In the genomic region with DNA sequence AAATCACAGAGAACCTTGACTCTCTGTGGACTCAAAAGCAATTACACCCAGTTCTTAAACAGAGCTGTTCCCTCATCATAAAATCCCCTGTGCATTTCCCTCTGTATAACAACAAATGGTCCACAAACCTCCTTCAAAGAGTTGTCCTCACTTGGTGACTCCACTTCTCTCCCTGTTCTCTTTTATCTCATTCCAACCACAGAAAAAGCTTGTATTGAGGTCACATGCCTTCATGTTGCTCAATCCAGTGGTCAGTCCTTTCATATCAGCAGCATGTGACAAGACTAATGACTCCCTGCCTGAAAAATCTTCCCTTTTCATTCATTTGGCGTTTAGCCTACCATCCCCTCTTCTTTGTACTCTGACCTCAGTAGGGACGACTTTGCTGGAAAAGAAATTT, we compare ENCODE assay signal across 1 cellular context.
TF ChIP-seq lines count a peak whose summit lies in the region.

No MANE protein-coding gene starts in this region.

TF ChIP-seq in GM12878, 131 proteins besides CTCF, POLR2A, EP300 and RAD21 (continued from another document and continues in another):
- TF ChIP-seq, protein P1, sequence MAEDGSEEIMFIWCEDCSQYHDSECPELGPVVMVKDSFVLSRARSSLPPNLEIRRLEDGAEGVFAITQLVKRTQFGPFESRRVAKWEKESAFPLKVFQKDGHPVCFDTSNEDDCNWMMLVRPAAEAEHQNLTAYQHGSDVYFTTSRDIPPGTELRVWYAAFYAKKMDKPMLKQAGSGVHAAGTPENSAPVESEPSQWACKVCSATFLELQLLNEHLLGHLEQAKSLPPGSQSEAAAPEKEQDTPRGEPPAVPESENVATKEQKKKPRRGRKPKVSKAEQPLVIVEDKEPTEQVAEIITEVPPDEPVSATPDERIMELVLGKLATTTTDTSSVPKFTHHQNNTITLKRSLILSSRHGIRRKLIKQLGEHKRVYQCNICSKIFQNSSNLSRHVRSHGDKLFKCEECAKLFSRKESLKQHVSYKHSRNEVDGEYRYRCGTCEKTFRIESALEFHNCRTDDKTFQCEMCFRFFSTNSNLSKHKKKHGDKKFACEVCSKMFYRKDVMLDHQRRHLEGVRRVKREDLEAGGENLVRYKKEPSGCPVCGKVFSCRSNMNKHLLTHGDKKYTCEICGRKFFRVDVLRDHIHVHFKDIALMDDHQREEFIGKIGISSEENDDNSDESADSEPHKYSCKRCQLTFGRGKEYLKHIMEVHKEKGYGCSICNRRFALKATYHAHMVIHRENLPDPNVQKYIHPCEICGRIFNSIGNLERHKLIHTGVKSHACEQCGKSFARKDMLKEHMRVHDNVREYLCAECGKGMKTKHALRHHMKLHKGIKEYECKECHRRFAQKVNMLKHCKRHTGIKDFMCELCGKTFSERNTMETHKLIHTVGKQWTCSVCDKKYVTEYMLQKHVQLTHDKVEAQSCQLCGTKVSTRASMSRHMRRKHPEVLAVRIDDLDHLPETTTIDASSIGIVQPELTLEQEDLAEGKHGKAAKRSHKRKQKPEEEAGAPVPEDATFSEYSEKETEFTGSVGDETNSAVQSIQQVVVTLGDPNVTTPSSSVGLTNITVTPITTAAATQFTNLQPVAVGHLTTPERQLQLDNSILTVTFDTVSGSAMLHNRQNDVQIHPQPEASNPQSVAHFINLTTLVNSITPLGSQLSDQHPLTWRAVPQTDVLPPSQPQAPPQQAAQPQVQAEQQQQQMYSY (CRISPR knock-in tag; IDR thresholded peaks at IDR 0.05): no peak
- TF ChIP-seq SMARCA5 (IDR thresholded peaks at IDR 0.05): no peak
- TF ChIP-seq NFXL1 (IDR thresholded peaks at IDR 0.05; ENCODE audit: borderline replicate concordance): no peak
- no peak for TF ChIP-seq BRCA1 (IDR thresholded peaks at IDR 0.05; ENCODE audit: low read depth, low read length)
- no peak for TF ChIP-seq MYC (IDR thresholded peaks at IDR 0.05; ENCODE audit: insufficient read depth, insufficient read length, insufficient replicate concordance, low read length, severe bottlenecking)
- TF ChIP-seq CBX3 (IDR thresholded peaks at IDR 0.05; ENCODE audit: borderline replicate concordance, low read depth): no peak
- no peak for TF ChIP-seq YY1 (IDR thresholded peaks at IDR 0.05; ENCODE audit: low read depth, low read length)
- TF ChIP-seq, protein P2, sequence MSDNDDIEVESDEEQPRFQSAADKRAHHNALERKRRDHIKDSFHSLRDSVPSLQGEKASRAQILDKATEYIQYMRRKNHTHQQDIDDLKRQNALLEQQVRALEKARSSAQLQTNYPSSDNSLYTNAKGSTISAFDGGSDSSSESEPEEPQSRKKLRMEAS (IDR thresholded peaks at IDR 0.05; ENCODE audit: low read depth, low read length): no peak
- TF ChIP-seq MEF2B (IDR thresholded peaks at IDR 0.05; ENCODE audit: partially characterized antibody, poor library complexity, severe bottlenecking): no peak
- no peak for TF ChIP-seq SP1 (IDR thresholded peaks at IDR 0.05; ENCODE audit: low read depth, low read length)
- TF ChIP-seq ZZZ3 (IDR thresholded peaks at IDR 0.05; ENCODE audit: control insufficient read depth, insufficient read length, low read depth): no peak
- TF ChIP-seq CBFB (IDR thresholded peaks at IDR 0.05; ENCODE audit: low read depth): peak; percentile 34; the same call in 1 of the 2 replicates
- TF ChIP-seq, protein P3, sequence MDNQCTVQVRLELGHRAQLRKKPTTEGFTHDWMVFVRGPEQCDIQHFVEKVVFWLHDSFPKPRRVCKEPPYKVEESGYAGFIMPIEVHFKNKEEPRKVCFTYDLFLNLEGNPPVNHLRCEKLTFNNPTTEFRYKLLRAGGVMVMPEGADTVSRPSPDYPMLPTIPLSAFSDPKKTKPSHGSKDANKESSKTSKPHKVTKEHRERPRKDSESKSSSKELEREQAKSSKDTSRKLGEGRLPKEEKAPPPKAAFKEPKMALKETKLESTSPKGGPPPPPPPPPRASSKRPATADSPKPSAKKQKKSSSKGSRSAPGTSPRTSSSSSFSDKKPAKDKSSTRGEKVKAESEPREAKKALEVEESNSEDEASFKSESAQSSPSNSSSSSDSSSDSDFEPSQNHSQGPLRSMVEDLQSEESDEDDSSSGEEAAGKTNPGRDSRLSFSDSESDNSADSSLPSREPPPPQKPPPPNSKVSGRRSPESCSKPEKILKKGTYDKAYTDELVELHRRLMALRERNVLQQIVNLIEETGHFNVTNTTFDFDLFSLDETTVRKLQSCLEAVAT (IDR thresholded peaks at IDR 0.05): no peak
- TF ChIP-seq, protein P4, sequence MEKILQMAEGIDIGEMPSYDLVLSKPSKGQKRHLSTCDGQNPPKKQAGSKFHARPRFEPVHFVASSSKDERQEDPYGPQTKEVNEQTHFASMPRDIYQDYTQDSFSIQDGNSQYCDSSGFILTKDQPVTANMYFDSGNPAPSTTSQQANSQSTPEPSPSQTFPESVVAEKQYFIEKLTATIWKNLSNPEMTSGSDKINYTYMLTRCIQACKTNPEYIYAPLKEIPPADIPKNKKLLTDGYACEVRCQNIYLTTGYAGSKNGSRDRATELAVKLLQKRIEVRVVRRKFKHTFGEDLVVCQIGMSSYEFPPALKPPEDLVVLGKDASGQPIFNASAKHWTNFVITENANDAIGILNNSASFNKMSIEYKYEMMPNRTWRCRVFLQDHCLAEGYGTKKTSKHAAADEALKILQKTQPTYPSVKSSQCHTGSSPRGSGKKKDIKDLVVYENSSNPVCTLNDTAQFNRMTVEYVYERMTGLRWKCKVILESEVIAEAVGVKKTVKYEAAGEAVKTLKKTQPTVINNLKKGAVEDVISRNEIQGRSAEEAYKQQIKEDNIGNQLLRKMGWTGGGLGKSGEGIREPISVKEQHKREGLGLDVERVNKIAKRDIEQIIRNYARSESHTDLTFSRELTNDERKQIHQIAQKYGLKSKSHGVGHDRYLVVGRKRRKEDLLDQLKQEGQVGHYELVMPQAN (conservative IDR thresholded peaks at IDR 0.05): no peak
- TF ChIP-seq, protein P5, sequence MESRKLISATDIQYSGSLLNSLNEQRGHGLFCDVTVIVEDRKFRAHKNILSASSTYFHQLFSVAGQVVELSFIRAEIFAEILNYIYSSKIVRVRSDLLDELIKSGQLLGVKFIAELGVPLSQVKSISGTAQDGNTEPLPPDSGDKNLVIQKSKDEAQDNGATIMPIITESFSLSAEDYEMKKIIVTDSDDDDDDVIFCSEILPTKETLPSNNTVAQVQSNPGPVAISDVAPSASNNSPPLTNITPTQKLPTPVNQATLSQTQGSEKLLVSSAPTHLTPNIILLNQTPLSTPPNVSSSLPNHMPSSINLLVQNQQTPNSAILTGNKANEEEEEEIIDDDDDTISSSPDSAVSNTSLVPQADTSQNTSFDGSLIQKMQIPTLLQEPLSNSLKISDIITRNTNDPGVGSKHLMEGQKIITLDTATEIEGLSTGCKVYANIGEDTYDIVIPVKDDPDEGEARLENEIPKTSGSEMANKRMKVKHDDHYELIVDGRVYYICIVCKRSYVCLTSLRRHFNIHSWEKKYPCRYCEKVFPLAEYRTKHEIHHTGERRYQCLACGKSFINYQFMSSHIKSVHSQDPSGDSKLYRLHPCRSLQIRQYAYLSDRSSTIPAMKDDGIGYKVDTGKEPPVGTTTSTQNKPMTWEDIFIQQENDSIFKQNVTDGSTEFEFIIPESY (IDR thresholded peaks at IDR 0.05): no peak
- TF ChIP-seq ZNF384 (IDR thresholded peaks at IDR 0.05; ENCODE audit: borderline replicate concordance, low read depth, low read length): no peak
- TF ChIP-seq, protein P6, sequence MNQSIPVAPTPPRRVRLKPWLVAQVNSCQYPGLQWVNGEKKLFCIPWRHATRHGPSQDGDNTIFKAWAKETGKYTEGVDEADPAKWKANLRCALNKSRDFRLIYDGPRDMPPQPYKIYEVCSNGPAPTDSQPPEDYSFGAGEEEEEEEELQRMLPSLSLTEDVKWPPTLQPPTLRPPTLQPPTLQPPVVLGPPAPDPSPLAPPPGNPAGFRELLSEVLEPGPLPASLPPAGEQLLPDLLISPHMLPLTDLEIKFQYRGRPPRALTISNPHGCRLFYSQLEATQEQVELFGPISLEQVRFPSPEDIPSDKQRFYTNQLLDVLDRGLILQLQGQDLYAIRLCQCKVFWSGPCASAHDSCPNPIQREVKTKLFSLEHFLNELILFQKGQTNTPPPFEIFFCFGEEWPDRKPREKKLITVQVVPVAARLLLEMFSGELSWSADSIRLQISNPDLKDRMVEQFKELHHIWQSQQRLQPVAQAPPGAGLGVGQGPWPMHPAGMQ (IDR thresholded peaks at IDR 0.05; ENCODE audit: borderline replicate concordance): no peak
- TF ChIP-seq, protein P7, sequence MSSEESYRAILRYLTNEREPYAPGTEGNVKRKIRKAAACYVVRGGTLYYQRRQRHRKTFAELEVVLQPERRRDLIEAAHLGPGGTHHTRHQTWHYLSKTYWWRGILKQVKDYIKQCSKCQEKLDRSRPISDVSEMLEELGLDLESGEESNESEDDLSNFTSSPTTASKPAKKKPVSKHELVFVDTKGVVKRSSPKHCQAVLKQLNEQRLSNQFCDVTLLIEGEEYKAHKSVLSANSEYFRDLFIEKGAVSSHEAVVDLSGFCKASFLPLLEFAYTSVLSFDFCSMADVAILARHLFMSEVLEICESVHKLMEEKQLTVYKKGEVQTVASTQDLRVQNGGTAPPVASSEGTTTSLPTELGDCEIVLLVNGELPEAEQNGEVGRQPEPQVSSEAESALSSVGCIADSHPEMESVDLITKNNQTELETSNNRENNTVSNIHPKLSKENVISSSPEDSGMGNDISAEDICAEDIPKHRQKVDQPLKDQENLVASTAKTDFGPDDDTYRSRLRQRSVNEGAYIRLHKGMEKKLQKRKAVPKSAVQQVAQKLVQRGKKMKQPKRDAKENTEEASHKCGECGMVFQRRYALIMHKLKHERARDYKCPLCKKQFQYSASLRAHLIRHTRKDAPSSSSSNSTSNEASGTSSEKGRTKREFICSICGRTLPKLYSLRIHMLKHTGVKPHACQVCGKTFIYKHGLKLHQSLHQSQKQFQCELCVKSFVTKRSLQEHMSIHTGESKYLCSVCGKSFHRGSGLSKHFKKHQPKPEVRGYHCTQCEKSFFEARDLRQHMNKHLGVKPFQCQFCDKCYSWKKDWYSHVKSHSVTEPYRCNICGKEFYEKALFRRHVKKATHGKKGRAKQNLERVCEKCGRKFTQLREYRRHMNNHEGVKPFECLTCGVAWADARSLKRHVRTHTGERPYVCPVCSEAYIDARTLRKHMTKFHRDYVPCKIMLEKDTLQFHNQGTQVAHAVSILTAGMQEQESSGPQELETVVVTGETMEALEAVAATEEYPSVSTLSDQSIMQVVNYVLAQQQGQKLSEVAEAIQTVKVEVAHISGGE (CRISPR knock-in tag; IDR thresholded peaks at IDR 0.05): no peak
- no peak for TF ChIP-seq PAX5 (IDR thresholded peaks at IDR 0.05; ENCODE audit: borderline replicate concordance, low read depth, low read length)
- TF ChIP-seq HDGF (IDR thresholded peaks at IDR 0.05): no peak
- no peak for TF ChIP-seq FOXK2 (IDR thresholded peaks at IDR 0.05)
- no peak for TF ChIP-seq ZSCAN29 (IDR thresholded peaks at IDR 0.05)
- no peak for TF ChIP-seq NFYA (IDR thresholded peaks at IDR 0.05; ENCODE audit: borderline replicate concordance, low read depth, low read length)
- TF ChIP-seq, protein P8, sequence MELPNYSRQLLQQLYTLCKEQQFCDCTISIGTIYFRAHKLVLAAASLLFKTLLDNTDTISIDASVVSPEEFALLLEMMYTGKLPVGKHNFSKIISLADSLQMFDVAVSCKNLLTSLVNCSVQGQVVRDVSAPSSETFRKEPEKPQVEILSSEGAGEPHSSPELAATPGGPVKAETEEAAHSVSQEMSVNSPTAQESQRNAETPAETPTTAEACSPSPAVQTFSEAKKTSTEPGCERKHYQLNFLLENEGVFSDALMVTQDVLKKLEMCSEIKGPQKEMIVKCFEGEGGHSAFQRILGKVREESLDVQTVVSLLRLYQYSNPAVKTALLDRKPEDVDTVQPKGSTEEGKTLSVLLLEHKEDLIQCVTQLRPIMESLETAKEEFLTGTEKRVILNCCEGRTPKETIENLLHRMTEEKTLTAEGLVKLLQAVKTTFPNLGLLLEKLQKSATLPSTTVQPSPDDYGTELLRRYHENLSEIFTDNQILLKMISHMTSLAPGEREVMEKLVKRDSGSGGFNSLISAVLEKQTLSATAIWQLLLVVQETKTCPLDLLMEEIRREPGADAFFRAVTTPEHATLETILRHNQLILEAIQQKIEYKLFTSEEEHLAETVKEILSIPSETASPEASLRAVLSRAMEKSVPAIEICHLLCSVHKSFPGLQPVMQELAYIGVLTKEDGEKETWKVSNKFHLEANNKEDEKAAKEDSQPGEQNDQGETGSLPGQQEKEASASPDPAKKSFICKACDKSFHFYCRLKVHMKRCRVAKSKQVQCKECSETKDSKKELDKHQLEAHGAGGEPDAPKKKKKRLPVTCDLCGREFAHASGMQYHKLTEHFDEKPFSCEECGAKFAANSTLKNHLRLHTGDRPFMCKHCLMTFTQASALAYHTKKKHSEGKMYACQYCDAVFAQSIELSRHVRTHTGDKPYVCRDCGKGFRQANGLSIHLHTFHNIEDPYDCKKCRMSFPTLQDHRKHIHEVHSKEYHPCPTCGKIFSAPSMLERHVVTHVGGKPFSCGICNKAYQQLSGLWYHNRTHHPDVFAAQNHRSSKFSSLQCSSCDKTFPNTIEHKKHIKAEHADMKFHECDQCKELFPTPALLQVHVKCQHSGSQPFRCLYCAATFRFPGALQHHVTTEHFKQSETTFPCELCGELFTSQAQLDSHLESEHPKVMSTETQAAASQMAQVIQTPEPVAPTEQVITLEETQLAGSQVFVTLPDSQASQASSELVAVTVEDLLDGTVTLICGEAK (IDR thresholded peaks at IDR 0.05; ENCODE audit: borderline replicate concordance): no peak
- no peak for TF ChIP-seq IKZF1 (conservative IDR thresholded peaks at IDR 0.05)
- no peak for TF ChIP-seq TCF3 (IDR thresholded peaks at IDR 0.05; ENCODE audit: borderline replicate concordance, insufficient read depth, low read depth, low read length)
- no peak for TF ChIP-seq NBN (IDR thresholded peaks at IDR 0.05)
- TF ChIP-seq TCF7 (IDR thresholded peaks at IDR 0.05; ENCODE audit: borderline replicate concordance): peak; percentile 78
- TF ChIP-seq, protein P9, sequence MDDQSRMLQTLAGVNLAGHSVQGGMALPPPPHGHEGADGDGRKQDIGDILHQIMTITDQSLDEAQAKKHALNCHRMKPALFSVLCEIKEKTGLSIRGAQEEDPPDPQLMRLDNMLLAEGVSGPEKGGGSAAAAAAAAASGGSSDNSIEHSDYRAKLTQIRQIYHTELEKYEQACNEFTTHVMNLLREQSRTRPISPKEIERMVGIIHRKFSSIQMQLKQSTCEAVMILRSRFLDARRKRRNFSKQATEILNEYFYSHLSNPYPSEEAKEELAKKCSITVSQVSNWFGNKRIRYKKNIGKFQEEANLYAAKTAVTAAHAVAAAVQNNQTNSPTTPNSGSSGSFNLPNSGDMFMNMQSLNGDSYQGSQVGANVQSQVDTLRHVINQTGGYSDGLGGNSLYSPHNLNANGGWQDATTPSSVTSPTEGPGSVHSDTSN (IDR thresholded peaks at IDR 0.05; ENCODE audit: insufficient replicate concordance, low read depth, low read length): no peak
- no peak for TF ChIP-seq SMC3 (IDR thresholded peaks at IDR 0.05; ENCODE audit: borderline replicate concordance, low read length)
- no peak for TF ChIP-seq PAX8 (IDR thresholded peaks at IDR 0.05)
- TF ChIP-seq SIN3A (IDR thresholded peaks at IDR 0.05; ENCODE audit: low read depth, low read length): no peak
- no peak for TF ChIP-seq WRNIP1 (IDR thresholded peaks at IDR 0.05; ENCODE audit: borderline replicate concordance, low read depth, low read length)
- no peak for TF ChIP-seq TAF1 (IDR thresholded peaks at IDR 0.05; ENCODE audit: borderline replicate concordance, low read depth, low read length)
- TF ChIP-seq SMAD1 (IDR thresholded peaks at IDR 0.05; ENCODE audit: low read depth, partially characterized antibody): peak; percentile 24
- no peak for TF ChIP-seq FOS (IDR thresholded peaks at IDR 0.05; ENCODE audit: borderline replicate concordance, extremely low read depth, insufficient read length)
- TF ChIP-seq ZNF274 (IDR thresholded peaks at IDR 0.05; ENCODE audit: insufficient read depth, insufficient read length): no peak
- TF ChIP-seq EGR1 (IDR thresholded peaks at IDR 0.05; ENCODE audit: borderline replicate concordance in 1 of 2, low read depth in 2 of 2, low read length in 2 of 2): no peak
- no peak for TF ChIP-seq MXI1 (IDR thresholded peaks at IDR 0.05; ENCODE audit: low read depth, low read length)
